8 cellular contexts compared by ENCODE assay signal in the genomic region with DNA sequence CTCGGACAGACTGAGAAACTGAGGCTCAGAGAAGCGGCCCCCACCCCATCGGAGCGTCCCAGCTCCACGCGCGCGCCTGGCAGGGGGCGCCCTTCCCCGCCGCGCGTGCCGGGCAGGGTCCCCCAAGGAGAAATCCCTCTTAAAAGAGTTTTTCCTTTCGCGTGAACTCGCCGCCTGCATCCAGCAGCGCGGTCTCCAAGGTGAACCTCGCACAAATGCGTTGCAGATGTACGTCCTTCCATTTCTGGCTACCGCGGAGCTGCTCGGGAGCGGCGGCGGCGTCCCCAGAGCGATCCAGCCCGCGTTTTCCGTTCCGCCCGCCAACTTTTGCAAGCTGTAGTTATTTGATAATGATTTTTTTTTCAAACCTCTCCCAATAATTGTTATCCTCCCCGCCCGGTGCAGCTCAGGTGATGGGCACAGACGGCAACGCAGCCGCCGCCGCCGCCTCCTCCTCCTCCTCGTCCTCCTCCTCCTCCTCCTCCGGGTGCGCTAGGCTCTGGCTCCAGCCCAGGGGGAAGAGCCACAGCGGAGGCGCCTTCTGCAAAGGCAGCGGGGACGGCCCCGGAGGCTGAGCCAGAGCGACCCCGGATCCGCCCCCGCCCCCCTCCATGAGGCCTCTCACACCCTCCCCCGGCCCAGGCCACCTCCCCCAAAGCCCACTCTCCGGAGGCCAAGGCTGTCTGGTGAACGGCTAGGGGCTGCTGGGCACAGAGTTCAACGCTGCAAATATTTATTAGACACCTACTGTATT.
DNase-seq lines count a peak whose midpoint lies in the region; ATAC-seq and TF ChIP-seq lines count a peak whose summit lies in the region.

No MANE protein-coding gene starts in this region.

- H3F3A ChIP-seq in GM23338 (replicated peaks; ENCODE audit: low read depth), result 0 out of 2 replicates have a peak, but pooled peaks cover 4% of the 10 kb centered on the region

- TF ChIP-seq CTCF in A673 (conservative IDR thresholded peaks at IDR 0.05; ENCODE audit: low read depth, low read length) (peak; percentile 60), GM23338 (conservative IDR thresholded peaks at IDR 0.05; ENCODE audit: low read depth in 2 of 2) (peak in 1 of 2 experiments; percentile 48; a peak in 3 of 4 replicates), endodermal cell (conservative IDR thresholded peaks at IDR 0.05) (peak; percentile 58)

- peak overlapping the region; percentile 94 for H3K4me2 ChIP-seq in GM23338

- POLR2A ChIA-PET in A673 (lab: Charles Lee; ENCODE audit: low non-redundant PET), result interaction anchor here (0.6 kb wide), 2 partner anchors 24 to 26 kb away, joined by 5 to 7 read pairs; no protein-coding TSS in a partner anchor

- H3K36me3 Mint-ChIP-seq in GM23338 (ENCODE audit: low read depth), result no peaks in the 10 kb centered on the region
- H3K36me3 Mint-ChIP-seq in endodermal cell (ENCODE audit: low read depth), result no peaks in the 10 kb centered on the region
- H3K36me3 Mint-ChIP-seq in stimulated activated effector memory CD8-positive, alpha-beta T cell treated with anti-CD3 and anti-CD28 coated beads, Interleukin-12 subunit alpha, Interleukin-12 subunit beta, amount 100 ng/mL, for 72 hours, result peaks cover 4% of the 10 kb centered on the region

- H2AFZ ChIP-seq in GM23338, result peak overlapping the region; percentile 93

- no peaks in the 10 kb centered on the region for H4K20me1 ChIP-seq in GM23338 (replicated peaks; ENCODE audit: insufficient read depth)

- H3K79me2 ChIP-seq in GM23338 (replicated peaks; ENCODE audit: insufficient read depth), result no peaks in the 10 kb centered on the region

- H3K27ac ChIP-seq in A673 (ENCODE audit: low read depth, low read length, poor library complexity, severe bottlenecking), result no peak overlapping the region
- H3K27ac ChIP-seq in GM23338 (ENCODE audit: low read depth), result peak overlapping the region; percentile 96
- no peak overlapping the region for H3K27ac ChIP-seq in endodermal cell (ENCODE audit: low read depth, low read length)
- no peak overlapping the region for H3K27ac ChIP-seq in muscle layer of duodenum (ENCODE audit: low read length)

- 3 to 5% methylated on average over 7 to 51 of the region's 60 CpGs for WGBS in endodermal cell (ENCODE audit: insufficient coverage in 1 of 2, insufficient read length in 1 of 2), 2 experiments

- H3K36me3 ChIP-seq in A673 (ENCODE audit: insufficient read depth, low read length, poor library complexity, severe bottlenecking), result no peaks in the 10 kb centered on the region
- no peaks in the 10 kb centered on the region; the same call in 1 of the 2 replicates for H3K36me3 ChIP-seq in GM23338 (ENCODE audit: insufficient read depth)
- H3K36me3 ChIP-seq in endodermal cell (ENCODE audit: control insufficient read depth, insufficient read depth, low read length), result no peaks in the 10 kb centered on the region
- no peaks in the 10 kb centered on the region for H3K36me3 ChIP-seq in muscle layer of duodenum (ENCODE audit: control insufficient read depth in 1 of 2, insufficient read depth in 2 of 2, low read length in 2 of 2)

- no peaks in the 10 kb centered on the region for H3K9me3 ChIP-seq in A673 (ENCODE audit: low read depth, low read length, poor library complexity, severe bottlenecking)
- no peaks in the 10 kb centered on the region for H3K9me3 ChIP-seq in endodermal cell (ENCODE audit: control insufficient read depth, low read length)
- no peaks in the 10 kb centered on the region for H3K9me3 ChIP-seq in muscle layer of duodenum (ENCODE audit: control insufficient read depth in 1 of 2, low read length in 2 of 2)

- no TSS peak for BruUV-seq in A673 (replicated peaks; lab: Mats Ljungman, UMichigan)

- H3K4me1 Mint-ChIP-seq in GM23338 (peaks cover 13% of the 10 kb centered on the region), endodermal cell (peaks cover 14% of the 10 kb centered on the region)
- H3K4me1 Mint-ChIP-seq in stimulated activated effector memory CD8-positive, alpha-beta T cell treated with anti-CD3 and anti-CD28 coated beads, Interleukin-12 subunit alpha, Interleukin-12 subunit beta, amount 100 ng/mL, for 72 hours, result peaks cover 12% of the 10 kb centered on the region

- H3K27me3 Mint-ChIP-seq in GM23338 (ENCODE audit: insufficient read depth, low read depth, poor library complexity), result peaks cover 5% of the 10 kb centered on the region
- H3K27me3 Mint-ChIP-seq in endodermal cell (ENCODE audit: insufficient read depth), result no peaks in the 10 kb centered on the region

- peak overlapping the region; percentile 44 for H3K9ac ChIP-seq in endodermal cell (ENCODE audit: extremely low read depth, low read length, poor library complexity, severe bottlenecking)

- intact Hi-C loops in A673 (cut with micrococcal nuclease; ENCODE audit: unreplicated experiment), result loop anchor here (2.0 kb wide), 1 partner anchor 71 kb away; no protein-coding TSS in a partner anchor

- H3K9me2 ChIP-seq in GM23338 (ENCODE audit: insufficient read depth), result no peaks in the 10 kb centered on the region

- DNase-seq in A673 (ENCODE audit: low spot score) (peak; percentile 71), GM23338 (ENCODE audit: low spot score) (peak; percentile 85), NCI-H82 (lab: John Stamatoyannopoulos, UW) (peak; percentile 59), endodermal cell (peak; percentile 90), globus pallidus (ENCODE audit: low spot score) (no peak)
- peak; percentile 35 to 47 for DNase-seq in activated CD8-positive, alpha-beta memory T cell treated with anti-CD3 and anti-CD28 coated beads for 1 hour (ENCODE audit: extremely low read depth in 1 of 2, low read depth in 1 of 2)
- peak; percentile 30 to 66 for DNase-seq in stimulated activated effector memory CD8-positive, alpha-beta T cell treated with anti-CD3 and anti-CD28 coated beads, Interleukin-12 subunit alpha, Interleukin-12 subunit beta, amount 100 ng/mL, for 72 hours (ENCODE audit: low spot score in 2 of 2)

- H3K27ac Mint-ChIP-seq in GM23338 (peak overlapping the region; percentile 75), endodermal cell (peak overlapping the region; percentile 78)
- no peak overlapping the region for H3K27ac Mint-ChIP-seq in stimulated activated effector memory CD8-positive, alpha-beta T cell treated with anti-CD3 and anti-CD28 coated beads, Interleukin-12 subunit alpha, Interleukin-12 subunit beta, amount 100 ng/mL, for 72 hours

- H3K4me3 Mint-ChIP-seq in GM23338, result peak overlapping the region; percentile 84
- H3K4me3 Mint-ChIP-seq in endodermal cell, result peak overlapping the region; percentile 74
- H3K4me3 Mint-ChIP-seq in stimulated activated effector memory CD8-positive, alpha-beta T cell treated with anti-CD3 and anti-CD28 coated beads, Interleukin-12 subunit alpha, Interleukin-12 subunit beta, amount 100 ng/mL, for 72 hours, result peak overlapping the region; percentile 69

- H3K4me3 ChIP-seq in A673 (ENCODE audit: low read depth, low read length, poor library complexity, severe bottlenecking), result peak overlapping the region; percentile 52
- peak overlapping the region; percentile 73 for H3K4me3 ChIP-seq in GM23338
- peak overlapping the region; percentile 77 for H3K4me3 ChIP-seq in endodermal cell (ENCODE audit: low read length)
- H3K4me3 ChIP-seq in muscle layer of duodenum (ENCODE audit: low read depth in 1 of 2, low read length in 2 of 2), result peak overlapping the region; percentile 46 to 78

- CTCF ChIA-PET in A673 (lab: Charles Lee), result interaction anchor here (0.5 to 0.6 kb wide), 3 partner anchors 17 to 491 kb away, joined by 3 to 5 read pairs (median 4); no protein-coding TSS in a partner anchor

- H3K27me3 ChIP-seq in A673 (replicated peaks; ENCODE audit: insufficient read depth, low read depth, low read length, poor library complexity) (no peaks in the 10 kb centered on the region), GM23338 (ENCODE audit: insufficient read depth) (no peaks in the 10 kb centered on the region), endodermal cell (ENCODE audit: control insufficient read depth, insufficient read depth, low read length, poor library complexity, severe bottlenecking) (no peaks in the 10 kb centered on the region), muscle layer of duodenum (ENCODE audit: low read depth, low read length) (no peaks in the 10 kb centered on the region)

- no peaks in the 10 kb centered on the region for H3K9me3 Mint-ChIP-seq in GM23338
- H3K9me3 Mint-ChIP-seq in endodermal cell, result no peaks in the 10 kb centered on the region
- no peaks in the 10 kb centered on the region for H3K9me3 Mint-ChIP-seq in stimulated activated effector memory CD8-positive, alpha-beta T cell treated with anti-CD3 and anti-CD28 coated beads, Interleukin-12 subunit alpha, Interleukin-12 subunit beta, amount 100 ng/mL, for 72 hours

- H3K4me1 ChIP-seq in A673 (ENCODE audit: insufficient read depth, low read length, poor library complexity, severe bottlenecking), result peaks cover 6% of the 10 kb centered on the region
- peaks cover 15% of the 10 kb centered on the region for H3K4me1 ChIP-seq in GM23338 (ENCODE audit: insufficient read depth)
- H3K4me1 ChIP-seq in endodermal cell (ENCODE audit: control insufficient read depth, insufficient read depth, low read length), result no peaks in the 10 kb centered on the region
- peaks cover 0 to 4% of the 10 kb centered on the region in 2 donors for H3K4me1 ChIP-seq in muscle layer of duodenum (ENCODE audit: control insufficient read depth in 1 of 2, insufficient read depth in 2 of 2, low read length in 2 of 2)

- ATAC-seq in GM23338, result peak; percentile 87
- ATAC-seq in stimulated activated effector memory CD8-positive, alpha-beta T cell treated with anti-CD3 and anti-CD28 coated beads, Interleukin-12 subunit alpha, Interleukin-12 subunit beta, amount 100 ng/mL, for 72 hours, result peak; percentile 71

TF ChIP-seq in GM23338, 12 proteins besides CTCF, POLR2A, EP300 and RAD21:
- TF ChIP-seq, protein P1, sequence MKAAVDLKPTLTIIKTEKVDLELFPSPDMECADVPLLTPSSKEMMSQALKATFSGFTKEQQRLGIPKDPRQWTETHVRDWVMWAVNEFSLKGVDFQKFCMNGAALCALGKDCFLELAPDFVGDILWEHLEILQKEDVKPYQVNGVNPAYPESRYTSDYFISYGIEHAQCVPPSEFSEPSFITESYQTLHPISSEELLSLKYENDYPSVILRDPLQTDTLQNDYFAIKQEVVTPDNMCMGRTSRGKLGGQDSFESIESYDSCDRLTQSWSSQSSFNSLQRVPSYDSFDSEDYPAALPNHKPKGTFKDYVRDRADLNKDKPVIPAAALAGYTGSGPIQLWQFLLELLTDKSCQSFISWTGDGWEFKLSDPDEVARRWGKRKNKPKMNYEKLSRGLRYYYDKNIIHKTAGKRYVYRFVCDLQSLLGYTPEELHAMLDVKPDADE (IDR thresholded peaks at IDR 0.05), result no peak
- peak; percentile 38; the same call in 1 of the 2 replicates for TF ChIP-seq POLR2AphosphoS5 (IDR thresholded peaks at IDR 0.05; ENCODE audit: low read depth)
TF ChIP-seq in GM23338: peak in this region for 1.
